Comparison of ENCODE assay signal across 18 cellular contexts in genomic region chr13:80447747-80448146, GRCh38.
DNase-seq lines count a peak whose midpoint lies in the region; ATAC-seq, FAIRE-seq and TF ChIP-seq lines count a peak whose summit lies in the region.
"Had no signal": no experiment of that assay in that cellular context is flagged by ENCODE, and none has a peak within 500 bp of the region (broad histone marks: within the 10 kb centered on the region; RNA-seq: fewer than 3 reads in every experiment).

No MANE protein-coding gene starts in this region.

- no TSS peak for BruUV-seq in HepG2 (replicated peaks; lab: Mats Ljungman, UMichigan)

- 32% methylated on average over 2 of the region's 2 CpGs for WGBS in liver
- 0% methylated on average over 2 of the region's 2 CpGs for WGBS in HepG2 (ENCODE audit: low lambda C conversion rate)

- H4K20me1 ChIP-seq in HepG2 (ENCODE audit: insufficient read depth, low read length), result no peaks in the 10 kb centered on the region

- H3K4me3 ChIP-seq in liver (ENCODE audit: low read depth in 1 of 3, low read length in 3 of 3) (no peak overlapping the region), HepG2 (replicated peaks in 1 of 3; ENCODE audit: insufficient read depth in 1 of 3, low read depth in 2 of 3, low read length in 3 of 3) (no peak overlapping the region)
- H3K4me3 ChIP-seq: K562 had no signal

- no peak for FAIRE-seq in HepG2 (lab: Jason Lieb, UNC)
- FAIRE-seq: K562 had no signal

- H3K79me2 ChIP-seq in HepG2 (ENCODE audit: insufficient read depth, low read length), result no peaks in the 10 kb centered on the region

- no peak for TF ChIP-seq POLR2A in HepG2 (IDR thresholded peaks at IDR 0.05; ENCODE audit: insufficient read depth in 1 of 2, low read depth in 2 of 2, low read length in 2 of 2)

- DNase-seq in HepG2 (ENCODE audit: low spot score), result no peak
- no peak for DNase-seq in stimulated activated naive CD4-positive, alpha-beta T cell treated with Interleukin-2 at 50 U/mL for 16 hours (lab: John Stamatoyannopoulos, UW)
- DNase-seq in effector CD4-positive, alpha-beta T cell, result no peak
- DNase-seq in NCI-H1105 (lab: John Stamatoyannopoulos, UW), result no peak
- DNase-seq: 8988T; COR-L47; DMS153; EL; NCI-H146; NCI-H69; NK-92 treated with Interleukin-12 subunit alpha and Interleukin-12 subunit beta, amount 100 ng/mL, for 24 hours; PC-3 had no signal

- H3K9ac ChIP-seq in liver (ENCODE audit: low read depth in 1 of 2, low read length in 2 of 2), result no peak overlapping the region
- no peak overlapping the region for H3K9ac ChIP-seq in HepG2 (ENCODE audit: insufficient read depth, low read depth, low read length)

- TF ChIP-seq CTCF in liver (IDR thresholded peaks at IDR 0.05; ENCODE audit: low read depth, low read length, missing input control), result no peak
- no peak for TF ChIP-seq CTCF in HepG2 (CRISPR knock-in tag; IDR thresholded peaks at IDR 0.05)

- POLR2A ChIA-PET in HepG2 (lab: Yijun Ruan, JAX), result no interaction called here

- peaks cover 0 to 23% (median 14%) of the 10 kb centered on the region in 4 donors for H3K4me1 ChIP-seq in liver (ENCODE audit: control insufficient read depth in 4 of 4, insufficient read depth in 4 of 4, low read length in 3 of 4)
- no peaks in the 10 kb centered on the region for H3K4me1 ChIP-seq in HepG2 (ENCODE audit: insufficient read depth, low read length)

- CTCF ChIA-PET in HepG2 (lab: Yijun Ruan, JAX; ENCODE audit: low intra/inter-chr PET ratio, low total read pairs), result no interaction called here

- H2AFZ ChIP-seq in HepG2 (ENCODE audit: low read length), result no peak overlapping the region

- intact Hi-C loops in HepG2 (cut with micrococcal nuclease; ENCODE audit: unreplicated experiment), result no loop called here

- H3K36me3 ChIP-seq in liver (ENCODE audit: control insufficient read depth in 4 of 4, insufficient read depth in 3 of 4, low read depth in 1 of 4, low read length in 3 of 4) (no peaks in the 10 kb centered on the region), HepG2 (replicated peaks in 1 of 2; ENCODE audit: control insufficient read depth in 1 of 2, insufficient read depth in 2 of 2, low read length in 2 of 2) (no peaks in the 10 kb centered on the region)

- no peak overlapping the region for H3K4me2 ChIP-seq in HepG2 (ENCODE audit: low read depth, low read length)

- H3K27ac ChIP-seq in liver (ENCODE audit: low read depth in 1 of 2, low read length in 2 of 2), result no peak overlapping the region
- H3K27ac ChIP-seq in HepG2 (ENCODE audit: extremely low read length, insufficient read depth, low read length), result no peak overlapping the region
- H3K27ac ChIP-seq: HL-60 had no signal

- ATAC-seq in HepG2 (no peak), GM21619 (IDR thresholded peaks at IDR 0.05; ENCODE audit: unreplicated experiment) (peak; percentile 46), HG03175 (IDR thresholded peaks at IDR 0.05; ENCODE audit: unreplicated experiment) (peak; percentile 41)
- ATAC-seq in activated CD4-positive, CD25-positive, alpha-beta regulatory T cell treated with anti-CD3 and anti-CD28 coated beads, Interleukin-2, amount 50 U/mL, for 24 hours, result no peak
- ATAC-seq: K562, PC-3 had no signal

- H3K27me3 ChIP-seq in liver (ENCODE audit: control insufficient read depth in 4 of 4, insufficient read depth in 4 of 4, low read length in 3 of 4) (no peaks in the 10 kb centered on the region), HepG2 (ENCODE audit: control insufficient read depth in 1 of 2, insufficient read depth in 2 of 2, low read length in 2 of 2) (no peaks in the 10 kb centered on the region)

- TF ChIP-seq EP300 in HepG2 (IDR thresholded peaks at IDR 0.05; ENCODE audit: low read depth in 2 of 2, low read length in 2 of 2) (no peak), HepG2 (CRISPR knock-in tag; IDR thresholded peaks at IDR 0.05; ENCODE audit: borderline replicate concordance) (no peak)

- in situ Hi-C loops in HepG2 (cut with HindIII; ENCODE audit: extremely low pct_ligation_motif_present, low pct_unique_long_range_greater_than_20kb), result no loop called here

- TF ChIP-seq RAD21 in liver (IDR thresholded peaks at IDR 0.05) (no peak), HepG2 (CRISPR knock-in tag; IDR thresholded peaks at IDR 0.05) (no peak)

- H3K9me3 ChIP-seq in liver (ENCODE audit: control insufficient read depth in 4 of 4, low read length in 3 of 4) (no peaks in the 10 kb centered on the region), HepG2 (ENCODE audit: low read length) (peaks cover 14% of the 10 kb centered on the region; the same call in 1 of the 2 replicates)

TF ChIP-seq in liver, 16 proteins besides CTCF, POLR2A, EP300 and RAD21:
- TF ChIP-seq MAX (IDR thresholded peaks at IDR 0.05) (peak; percentile 10), HNF4A (conservative IDR thresholded peaks at IDR 0.05) (no peak)

TF ChIP-seq in HepG2, 621 proteins besides CTCF, POLR2A, EP300 and RAD21:
- TF ChIP-seq KLF15 (CRISPR knock-in tag; IDR thresholded peaks at IDR 0.05; ENCODE audit: borderline replicate concordance) (no peak), DMAP1 (CRISPR knock-in tag; IDR thresholded peaks at IDR 0.05) (no peak), ELF4 (CRISPR knock-in tag; IDR thresholded peaks at IDR 0.05; ENCODE audit: borderline replicate concordance) (no peak), ZC3H4 (CRISPR knock-in tag; IDR thresholded peaks at IDR 0.05; ENCODE audit: borderline replicate concordance) (no peak), ZNF639 (CRISPR knock-in tag; conservative IDR thresholded peaks at IDR 0.05) (no peak), RFX1 (IDR thresholded peaks at IDR 0.05) (no peak), NFKB2 (CRISPR knock-in tag; IDR thresholded peaks at IDR 0.05; ENCODE audit: borderline replicate concordance) (no peak), KDM3A (CRISPR knock-in tag; IDR thresholded peaks at IDR 0.05; ENCODE audit: low read depth) (no peak), POLR2AphosphoS2 (IDR thresholded peaks at IDR 0.05; ENCODE audit: low read depth, low read length) (no peak)

Comparison
In these comparisons a context has a peak if more than half of its experiments do, and no peak if none do; other contexts are left out.
1. ATAC-seq: peak in GM21619 (single experiment) and HG03175 (single experiment); none in HepG2 (single experiment) and activated CD4-positive, CD25-positive, alpha-beta regulatory T cell treated with anti-CD3 and anti-CD28 coated beads, Interleukin-2, amount 50 U/mL, for 24 hours (0 of 2).